ENCODE assay signal across 30 cellular contexts in genomic region chr3:160128086-160128485, GRCh38.
DNase-seq lines count a peak whose midpoint lies in the region; ATAC-seq, FAIRE-seq and TF ChIP-seq lines count a peak whose summit lies in the region.
"Had no signal": no experiment of that assay in that cellular context is flagged by ENCODE, and none has a peak within 500 bp of the region (broad histone marks: within the 10 kb centered on the region; RNA-seq: fewer than 3 reads in every experiment).

No MANE protein-coding gene starts in this region.

- H3K9me3 ChIP-seq in GM12878 (replicated peaks; ENCODE audit: control insufficient read depth, insufficient read depth, low read length): no peaks in the 10 kb centered on the region
- H3K9me3 ChIP-seq: mucosa of descending colon, SK-N-SH, tibial nerve had no signal

- TF ChIP-seq EP300 in GM12878 (IDR thresholded peaks at IDR 0.05; ENCODE audit: borderline replicate concordance in 1 of 2, control insufficient read depth in 1 of 2, low read depth in 2 of 2, low read length in 2 of 2): no peak

- H3K27me3 ChIP-seq in GM12878 (replicated peaks in 1 of 2; ENCODE audit: control insufficient read depth in 2 of 2, insufficient read depth in 2 of 2, low read length in 1 of 2) (no peaks in the 10 kb centered on the region), H7 (ENCODE audit: control insufficient read depth, insufficient read depth, low read length) (no peaks in the 10 kb centered on the region)
- H3K27me3 ChIP-seq: tibial nerve had no signal

- H3K27ac ChIP-seq in GM12878 (ENCODE audit: control insufficient read depth, insufficient read depth): no peak overlapping the region
- H3K27ac ChIP-seq: tibial nerve had no signal

- no peak overlapping the region for H3K4me2 ChIP-seq in GM12878 (ENCODE audit: control insufficient read depth, insufficient read depth)
- H3K4me2 ChIP-seq: SK-N-SH had no signal

- ATAC-seq in HG03064 (IDR thresholded peaks at IDR 0.05; ENCODE audit: low read depth, unreplicated experiment): peak; percentile 42
- peak; percentile 33; the same call in 2 of the 3 replicates for ATAC-seq in GM12878
- ATAC-seq: left cardiac atrium; mucosa of descending colon; natural killer cell treated with Interleukin-12 subunit alpha and Interleukin-12 subunit beta and Interleukin-15 and Interleukin-18, amount 100 ng/mL, for 72 hours; Right ventricle myocardium inferior; stimulated activated effector memory CD8-positive, alpha-beta T cell treated with anti-CD3 and anti-CD28 coated beads, Interleukin-12 subunit alpha, Interleukin-12 subunit beta, amount 100 ng/mL, for 72 hours had no signal

- H3K79me2 ChIP-seq in GM12878 (ENCODE audit: control insufficient read depth, insufficient read depth, low read length): no peaks in the 10 kb centered on the region

- peaks cover 10% of the 10 kb centered on the region; the same call in 1 of the 2 replicates for H3K4me1 ChIP-seq in GM12878 (ENCODE audit: control insufficient read depth, insufficient read depth, low read length)

- DNase-seq in NOMO-1 treated with DMSO at 0.1 percent for 48 hours (lab: John Stamatoyannopoulos, UW; ENCODE audit: unreplicated experiment) (peak; percentile 28), NOMO-1 treated with dmso at 0.1 percent for 144 hours (lab: John Stamatoyannopoulos, UW; ENCODE audit: unreplicated experiment) (no peak), GM12878 (ENCODE audit: low read depth, low spot score) (no peak), H7 (no peak), ureter (ENCODE audit: low spot score) (no peak), GOT3 (lab: John Stamatoyannopoulos, UW) (no peak), NCI-H2107 treated with DMSO at 0.1 percent for 48 hours (lab: John Stamatoyannopoulos, UW; ENCODE audit: unreplicated experiment) (no peak)
- DNase-seq: 8988T; activated CD4-positive, alpha-beta T cell treated with anti-CD3 and anti-CD28 coated beads, Interleukin-2, amount 50 U/mL, for 1 hour; activated CD4-positive, CD25-positive, alpha-beta regulatory T cell; activated effector memory CD4-positive, alpha-beta T cell treated with anti-CD3 and anti-CD28 coated beads, Interleukin-2, amount 50 U/mL, for 16 hours; activated naive CD8-positive, alpha-beta T cell treated with anti-CD3 and anti-CD28 coated beads, Interleukin-2, amount 10 ng/mL, durations not matched to agents 7 days and 5 days; activated T-cell treated with anti-CD3 and anti-CD28 coated beads, Interleukin-2, amount 50 U/mL, for 1 hour; caudate nucleus; cortex of kidney; DND-41; effector memory CD4-positive, alpha-beta T cell; immature natural killer cell; left cardiac atrium; mucosa of descending colon; NCI-H1694; NCI-H446 treated with DMSO at 0.1 percent for 48 hours; SK-N-SH had no signal

- CTCF ChIA-PET in GM12878 (lab: Yijun Ruan, JAX): no interaction called here

- no peak for TF ChIP-seq CTCF in GM12878 (IDR thresholded peaks at IDR 0.05 in 2 of 3, conservative IDR thresholded peaks at IDR 0.05 in 1 of 3; ENCODE audit: control insufficient read depth in 2 of 3, extremely low read depth in 1 of 3, insufficient read depth in 1 of 3, low read depth in 3 of 3, low read length in 3 of 3)

- TF ChIP-seq RAD21 in GM12878 (IDR thresholded peaks at IDR 0.05; ENCODE audit: insufficient read depth, low read depth, low read length): no peak

- TF ChIP-seq POLR2A in GM12878 (IDR thresholded peaks at IDR 0.05; ENCODE audit: low read depth, low read length): no peak

- SMC1A ChIA-PET in GM12878 (lab: Charles Lee; ENCODE audit: uncharacterized antibody, unreplicated experiment): no interaction called here

- H2AFZ ChIP-seq in GM12878 (ENCODE audit: control insufficient read depth, low read depth, low read length): no peak overlapping the region

- BruUV-seq in GM12878 (replicated peaks; lab: Mats Ljungman, UMichigan): no TSS peak

- POLR2A ChIA-PET in GM12878 (lab: Charles Lee): no interaction called here

- in situ Hi-C loops in GM12878 (cut with MboI): no loop called here

- FAIRE-seq in GM12878 (lab: Jason Lieb, UNC): no peak
- FAIRE-seq: TTC549 had no signal

- no peak overlapping the region for H3K4me3 ChIP-seq in GM12878
- no peak overlapping the region for H3K4me3 ChIP-seq in H7 (ENCODE audit: insufficient read depth, low read depth, low read length)
- H3K4me3 ChIP-seq: lung, mucosa of descending colon, tibial nerve had no signal

- no peaks in the 10 kb centered on the region for H3K36me3 ChIP-seq in GM12878 (ENCODE audit: control insufficient read depth in 2 of 2, insufficient read depth in 2 of 2, low read length in 1 of 2)
- no peaks in the 10 kb centered on the region for H3K36me3 ChIP-seq in H7 (replicated peaks; ENCODE audit: control insufficient read depth, insufficient read depth, low read length)
- H3K36me3 ChIP-seq: tibial nerve had no signal

- intact Hi-C loops in GM12878 (cut with micrococcal nuclease; ENCODE audit: unreplicated experiment): no loop called here

- H3K9ac ChIP-seq in GM12878 (ENCODE audit: control insufficient read depth, insufficient read depth, low read length): no peak overlapping the region
- H3K9ac ChIP-seq: SK-N-SH had no signal

- RAD21 ChIA-PET in GM12878 (lab: Charles Lee; ENCODE audit: unreplicated experiment): no interaction called here

- H4K20me1 ChIP-seq in GM12878 (ENCODE audit: control insufficient read depth, insufficient read depth): no peaks in the 10 kb centered on the region

TF ChIP-seq in GM12878, 131 proteins besides CTCF, POLR2A, EP300 and RAD21 (continues in another document):
- no peak for TF ChIP-seq PAX8 (IDR thresholded peaks at IDR 0.05)
- TF ChIP-seq REST (IDR thresholded peaks at IDR 0.05; ENCODE audit: low read depth, low read length): no peak
- TF ChIP-seq ZNF274 (IDR thresholded peaks at IDR 0.05; ENCODE audit: insufficient read depth, insufficient read length): no peak
- TF ChIP-seq NFYA (IDR thresholded peaks at IDR 0.05; ENCODE audit: borderline replicate concordance, low read depth, low read length): no peak
- TF ChIP-seq GABPA (IDR thresholded peaks at IDR 0.05; ENCODE audit: low read depth): no peak
- TF ChIP-seq CBX3 (IDR thresholded peaks at IDR 0.05; ENCODE audit: borderline replicate concordance, low read depth): no peak
- no peak for TF ChIP-seq ZNF687 (IDR thresholded peaks at IDR 0.05)
- TF ChIP-seq CBX5 (IDR thresholded peaks at IDR 0.05; ENCODE audit: low read depth): no peak
- TF ChIP-seq SMAD1 (IDR thresholded peaks at IDR 0.05; ENCODE audit: low read depth, partially characterized antibody): no peak
- TF ChIP-seq JUNB (IDR thresholded peaks at IDR 0.05): no peak
- no peak for TF ChIP-seq GATAD2B (conservative IDR thresholded peaks at IDR 0.05; ENCODE audit: low read depth)
- TF ChIP-seq LARP7 (IDR thresholded peaks at IDR 0.05): no peak
- TF ChIP-seq MTA2 (IDR thresholded peaks at IDR 0.05; ENCODE audit: low read depth): no peak
- TF ChIP-seq YY1 (IDR thresholded peaks at IDR 0.05; ENCODE audit: low read depth, low read length): no peak
